ENCODE assay signal across 19 cellular contexts in genomic region chr10:22670796-22671195, GRCh38. TPM values are rescaled to one million over a fixed set of nuclear protein-coding genes. Genes with fewer than 3 reads are reported as not detected.
A peak's percentile ranks its signal among the peaks of the same experiment; 100 is the strongest.
DNase-seq lines count a peak whose midpoint lies in the region; ATAC-seq, FAIRE-seq and TF ChIP-seq lines count a peak whose summit lies in the region.
"Had no signal": no experiment of that assay in that cellular context is flagged by ENCODE, and none has a peak within 500 bp of the region (broad histone marks: within the 10 kb centered on the region; RNA-seq: fewer than 3 reads in every experiment).

No MANE protein-coding gene starts in this region.

- TF ChIP-seq POLR2A in HepG2 (IDR thresholded peaks at IDR 0.05; ENCODE audit: insufficient read depth in 1 of 2, low read depth in 2 of 2, low read length in 2 of 2): no peak

- intact Hi-C loops in HepG2 (cut with micrococcal nuclease; ENCODE audit: unreplicated experiment): no loop called here

- 97% methylated on average over 5 of the region's 5 CpGs for WGBS in HepG2 (ENCODE audit: low lambda C conversion rate)

- no peaks in the 10 kb centered on the region for H3K36me3 ChIP-seq in fibroblast of lung (ENCODE audit: control insufficient read depth, insufficient read depth, low read length)
- H3K36me3 ChIP-seq in HepG2 (replicated peaks in 1 of 2; ENCODE audit: control insufficient read depth in 1 of 2, insufficient read depth in 2 of 2, low read length in 2 of 2): no peaks in the 10 kb centered on the region
- H3K36me3 ChIP-seq: esophagus squamous epithelium, ovary, thoracic aorta had no signal

- H3K27ac ChIP-seq in fibroblast of lung (ENCODE audit: insufficient read depth, low read length) (no peak overlapping the region), HepG2 (ENCODE audit: extremely low read length, insufficient read depth, low read length) (no peak overlapping the region)
- H3K27ac ChIP-seq: esophagus squamous epithelium, ovary, thoracic aorta had no signal

- DNase-seq in Ammon's horn (ENCODE audit: low spot score) (peak; percentile 75), NCI-H446 (lab: John Stamatoyannopoulos, UW) (peak; percentile 17 to 75), fibroblast of lung (ENCODE audit: low read depth in 2 of 2) (peak; percentile 43 to 68), myocyte (ENCODE audit: low read depth) (peak; percentile 59), activated gamma-delta T cell treated with Interleukin-2 at 50 U/mL for 16 hours (no peak), HepG2 (ENCODE audit: low spot score) (no peak), NCI-H345 treated with DMSO at 0.1 percent for 48 hours (lab: John Stamatoyannopoulos, UW; ENCODE audit: unreplicated experiment) (no peak)
- no peak for DNase-seq in activated CD4-positive, alpha-beta T cell treated with anti-CD3 and anti-CD28 coated beads, Interleukin-2, amount 50 U/mL, for 48 hours
- DNase-seq: activated naive CD4-positive, alpha-beta T cell treated with anti-CD3 and anti-CD28 coated beads, Interleukin-2, amount 10 ng/mL, durations not matched to agents 7 days and 5 days; activated T-cell treated with anti-CD3 and anti-CD28 coated beads for 4 hours; esophagus squamous epithelium; GDM1; NCI-H187 treated with DMSO at 0.1 percent for 48 hours; NCI-H526 treated with DMSO at 0.1 percent for 48 hours; ovary; SK-N-SH; small intestine had no signal

- H3K79me2 ChIP-seq in fibroblast of lung (ENCODE audit: control insufficient read depth, insufficient read depth, low read length): peaks cover 40% of the 10 kb centered on the region
- H3K79me2 ChIP-seq in HepG2 (ENCODE audit: insufficient read depth, low read length): peaks cover 51% of the 10 kb centered on the region

- H4K20me1 ChIP-seq in fibroblast of lung (ENCODE audit: control insufficient read depth, extremely low read depth, insufficient read depth, low read length) (no peaks in the 10 kb centered on the region), HepG2 (ENCODE audit: insufficient read depth, low read length) (0 out of 2 replicates have a peak, but pooled peaks cover 3% of the 10 kb centered on the region)

- H3K4me1 ChIP-seq in fibroblast of lung (ENCODE audit: control insufficient read depth, extremely low read depth, insufficient read depth, low read length) (no peaks in the 10 kb centered on the region), HepG2 (ENCODE audit: insufficient read depth, low read length) (peaks cover 46% of the 10 kb centered on the region)

- no peaks in the 10 kb centered on the region for H3K27me3 ChIP-seq in fibroblast of lung (ENCODE audit: control insufficient read depth, insufficient read depth, low read length)
- H3K27me3 ChIP-seq in HepG2 (ENCODE audit: control insufficient read depth in 1 of 2, insufficient read depth in 2 of 2, low read length in 2 of 2): no peaks in the 10 kb centered on the region
- H3K27me3 ChIP-seq: esophagus squamous epithelium, ovary had no signal

- H3K4me3 ChIP-seq in fibroblast of lung (replicated peaks in 1 of 4; ENCODE audit: control extremely low read depth in 1 of 4, insufficient read depth in 1 of 4, low read depth in 3 of 4, low read length in 4 of 4): no peak overlapping the region
- H3K4me3 ChIP-seq in HepG2 (replicated peaks in 1 of 3; ENCODE audit: insufficient read depth in 1 of 3, low read depth in 2 of 3, low read length in 3 of 3): no peak overlapping the region
- H3K4me3 ChIP-seq: esophagus squamous epithelium, ovary, thoracic aorta had no signal

- H2AFZ ChIP-seq in fibroblast of lung (ENCODE audit: low read length) (no peak overlapping the region), HepG2 (ENCODE audit: low read length) (no peak overlapping the region)

- POLR2A ChIA-PET in HepG2 (lab: Yijun Ruan, JAX): no interaction called here

- no peak for TF ChIP-seq CTCF in fibroblast of lung (conservative IDR thresholded peaks at IDR 0.05 in 1 of 2, IDR thresholded peaks at IDR 0.05 in 1 of 2; ENCODE audit: low read depth in 1 of 2, low read length in 2 of 2)
- TF ChIP-seq CTCF in HepG2 (CRISPR knock-in tag; IDR thresholded peaks at IDR 0.05): no peak

- FAIRE-seq in HepG2 (lab: Jason Lieb, UNC): no peak
- FAIRE-seq: bronchial epithelial cell, small intestine had no signal

- CTCF ChIA-PET in HepG2 (lab: Yijun Ruan, JAX; ENCODE audit: low intra/inter-chr PET ratio, low total read pairs): no interaction called here

- in situ Hi-C loops in HepG2 (cut with HindIII; ENCODE audit: extremely low pct_ligation_motif_present, low pct_unique_long_range_greater_than_20kb): no loop called here

- no peak for ATAC-seq in HepG2

- BruUV-seq in HepG2 (replicated peaks; lab: Mats Ljungman, UMichigan): no TSS peak

- no peak overlapping the region for H3K9ac ChIP-seq in fibroblast of lung (ENCODE audit: insufficient read depth, low read length)
- no peak overlapping the region for H3K9ac ChIP-seq in HepG2 (ENCODE audit: insufficient read depth, low read depth, low read length)
- H3K9ac ChIP-seq: SK-N-SH had no signal

- H3K4me2 ChIP-seq in fibroblast of lung (ENCODE audit: extremely low read depth, insufficient read depth, low read length) (no peak overlapping the region), HepG2 (ENCODE audit: low read depth, low read length) (no peak overlapping the region)
- H3K4me2 ChIP-seq: SK-N-SH had no signal

- TF ChIP-seq RAD21 in HepG2 (CRISPR knock-in tag; IDR thresholded peaks at IDR 0.05): no peak

- H3K9me3 ChIP-seq in fibroblast of lung (ENCODE audit: control insufficient read depth, insufficient read depth, low read depth, low read length): no peaks in the 10 kb centered on the region
- H3K9me3 ChIP-seq in HepG2 (ENCODE audit: low read length): no peaks in the 10 kb centered on the region
- H3K9me3 ChIP-seq: esophagus squamous epithelium, ovary, SK-N-SH, thoracic aorta had no signal

- TF ChIP-seq EP300 in HepG2 (IDR thresholded peaks at IDR 0.05; ENCODE audit: low read depth in 2 of 2, low read length in 2 of 2) (no peak), HepG2 (CRISPR knock-in tag; IDR thresholded peaks at IDR 0.05; ENCODE audit: borderline replicate concordance) (no peak)

TF ChIP-seq in HepG2, 621 proteins besides CTCF, POLR2A, EP300 and RAD21 (continues in another document):
- no peak for TF ChIP-seq ATRX (CRISPR knock-in tag; IDR thresholded peaks at IDR 0.05; ENCODE audit: borderline replicate concordance)
- TF ChIP-seq, protein P1, sequence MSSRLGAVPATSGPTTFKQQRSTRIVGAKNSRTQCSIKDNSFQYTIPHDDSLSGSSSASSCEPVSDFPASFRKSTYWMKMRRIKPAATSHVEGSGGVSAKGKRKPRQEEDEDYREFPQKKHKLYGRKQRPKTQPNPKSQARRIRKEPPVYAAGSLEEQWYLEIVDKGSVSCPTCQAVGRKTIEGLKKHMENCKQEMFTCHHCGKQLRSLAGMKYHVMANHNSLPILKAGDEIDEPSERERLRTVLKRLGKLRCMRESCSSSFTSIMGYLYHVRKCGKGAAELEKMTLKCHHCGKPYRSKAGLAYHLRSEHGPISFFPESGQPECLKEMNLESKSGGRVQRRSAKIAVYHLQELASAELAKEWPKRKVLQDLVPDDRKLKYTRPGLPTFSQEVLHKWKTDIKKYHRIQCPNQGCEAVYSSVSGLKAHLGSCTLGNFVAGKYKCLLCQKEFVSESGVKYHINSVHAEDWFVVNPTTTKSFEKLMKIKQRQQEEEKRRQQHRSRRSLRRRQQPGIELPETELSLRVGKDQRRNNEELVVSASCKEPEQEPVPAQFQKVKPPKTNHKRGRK (CRISPR knock-in tag; IDR thresholded peaks at IDR 0.05): no peak
- TF ChIP-seq ZNF251 (CRISPR knock-in tag; IDR thresholded peaks at IDR 0.05): no peak
- TF ChIP-seq ZNF552 (CRISPR knock-in tag; IDR thresholded peaks at IDR 0.05; ENCODE audit: borderline replicate concordance): no peak
- no peak for TF ChIP-seq XBP1 (CRISPR knock-in tag; IDR thresholded peaks at IDR 0.05)
- no peak for TF ChIP-seq ZNF576 (CRISPR knock-in tag; IDR thresholded peaks at IDR 0.05)
- TF ChIP-seq MAFK (conservative IDR thresholded peaks at IDR 0.05 in 1 of 2, IDR thresholded peaks at IDR 0.05 in 1 of 2; ENCODE audit: low read length in 2 of 2): no peak
- TF ChIP-seq STAT5B (CRISPR knock-in tag; IDR thresholded peaks at IDR 0.05): no peak
- TF ChIP-seq ZNF720 (CRISPR knock-in tag; IDR thresholded peaks at IDR 0.05): no peak
- TF ChIP-seq RFX1 (IDR thresholded peaks at IDR 0.05): no peak

RNA-seq across cellular contexts. Expression of gene PIP4K2A, which starts 43.6 kb away (rescaled TPM):
- total RNA-seq in fibroblast of lung: 37.5 and 40.0 TPM in 2 replicates
- polyA plus RNA-seq in fibroblast of lung: 28.5 and 30.2 TPM in 2 replicates
- polyA plus RNA-seq in fibroblast of lung (2012): 26.2 and 32.8 TPM in 2 replicates
- polyA minus RNA-seq in fibroblast of lung (ENCODE audit: low replicate concordance): 13.2 and 22.3 TPM in 2 replicates
- 12.5 and 22.5 TPM in 2 replicates for total RNA-seq in myocyte
- 18.3 TPM for polyA plus RNA-seq in myocyte (2012)
- total RNA-seq in HepG2 (2016; rRNA removed; fragmentation: Illumina TruSeq; extraction: Trizol): 22.6 and 25.7 TPM in 2 replicates
- 6.1 and 10.2 TPM in 2 replicates for total RNA-seq in HepG2 (2016; cell fraction: cytosol; rRNA removed; fragmentation: Illumina TruSeq; extraction: Trizol; ENCODE audit: low read depth)
- total RNA-seq in HepG2 (2016; cell fraction: insoluble cytoplasmic fraction; rRNA removed; fragmentation: Illumina TruSeq; extraction: Trizol): 20.3 and 22.2 TPM in 2 replicates
- 24.0 and 27.4 TPM in 2 replicates for total RNA-seq in HepG2 (2016; cell fraction: membrane; rRNA removed; fragmentation: Illumina TruSeq; extraction: Trizol)
- 11.6 and 11.8 TPM in 2 replicates for total RNA-seq in HepG2 (2016; cell fraction: nucleus; rRNA removed; fragmentation: Illumina TruSeq; extraction: Trizol)
- 7.1 and 9.1 TPM in 2 replicates for polyA plus RNA-seq in HepG2 (2011; rRNA removed)
- polyA plus RNA-seq in HepG2 (2011; cell fraction: cytosol; rRNA removed): 5.3 and 6.6 TPM in 2 replicates
- 2.9 and 4.2 TPM in 2 replicates for polyA plus RNA-seq in HepG2 (2011; cell fraction: nucleus; rRNA removed)
- 5.0 and 6.5 TPM in 2 replicates for polyA plus RNA-seq in HepG2 (2012)
- 5.4 and 7.9 TPM in 2 replicates for polyA plus RNA-seq in HepG2 (2016; cell fraction: cytosol; fragmentation: Illumina TruSeq; extraction: Trizol; ENCODE audit: low read depth)
- polyA plus RNA-seq in HepG2 (2016; cell fraction: insoluble cytoplasmic fraction; fragmentation: Illumina TruSeq; extraction: Trizol; ENCODE audit: low read depth): 25.0 and 34.3 TPM in 2 replicates
- 18.1 and 20.5 TPM in 2 replicates for polyA plus RNA-seq in HepG2 (2016; cell fraction: membrane; fragmentation: Illumina TruSeq; extraction: Trizol; ENCODE audit: low read depth)
- polyA plus RNA-seq in HepG2 (2016; cell fraction: nucleus; fragmentation: Illumina TruSeq; extraction: Trizol; ENCODE audit: insufficient read depth, low read depth): 13.7 and 14.2 TPM in 2 replicates
- polyA minus RNA-seq in HepG2 (2011; rRNA and poly(A)+ RNA removed; ENCODE audit: low replicate concordance): 6.7 and 9.6 TPM in 2 replicates
- polyA minus RNA-seq in HepG2 (2011; cell fraction: cytosol; rRNA and poly(A)+ RNA removed): 11.4 and 13.8 TPM in 2 replicates
- polyA minus RNA-seq in HepG2 (2011; cell fraction: nucleus; rRNA and poly(A)+ RNA removed): 19.6 and 21.5 TPM in 2 replicates

Comparison
In these comparisons a context has a peak if more than half of its experiments do, and no peak if none do; other contexts are left out.
1. DNase-seq: peak in Ammon's horn (single experiment), NCI-H446 (2 of 2), fibroblast of lung (2 of 2) and myocyte (single experiment); none in activated gamma-delta T cell treated with Interleukin-2 at 50 U/mL for 16 hours (single experiment), HepG2 (single experiment), activated CD4-positive, alpha-beta T cell treated with anti-CD3 and anti-CD28 coated beads, Interleukin-2, amount 50 U/mL, for 48 hours (0 of 2) and NCI-H345 treated with DMSO at 0.1 percent for 48 hours (single experiment).